Comparison of ENCODE assay signal across 11 cellular contexts in genomic region chrX:39625810-39626209, GRCh38.
"Had no signal": no experiment of that assay in that cellular context is flagged by ENCODE, and none has a peak within 500 bp of the region (broad histone marks: within the 10 kb centered on the region; RNA-seq: fewer than 3 reads in every experiment).

No MANE protein-coding gene starts in this region.

- H3K36me3 ChIP-seq: HAP-1 had no signal

- H3K4me3 ChIP-seq: GM23248, GM23338, HAP-1 had no signal

- H3K9ac ChIP-seq: GM23248 had no signal

- H3K9me3 ChIP-seq: HAP-1 had no signal

- ATAC-seq: GM23338, HCT116 had no signal

- DNase-seq: GM23248, GOT3, H7, H9, HCEC 1CT, HFFc6 had no signal

- H3K4me1 ChIP-seq: HAP-1 had no signal

- H3K27ac ChIP-seq: GM23248 had no signal

- H3K4me2 ChIP-seq: GM23338 had no signal

- H2AFZ ChIP-seq: GM23248, GM23338 had no signal

- FAIRE-seq: H1, H54 had no signal
